1 cellular context compared by ENCODE assay signal in genomic region chr19:49939721-49940481, GRCh38.
A peak's percentile ranks its signal among the peaks of the same experiment; 100 is the strongest.
TF ChIP-seq lines count a peak whose summit lies in the region.

No MANE protein-coding gene starts in this region.

TF ChIP-seq in A549, 52 proteins besides CTCF, POLR2A, EP300 and RAD21:
- TF ChIP-seq MAX (IDR thresholded peaks at IDR 0.05) (peak; percentile 64), FOXS1 (CRISPR knock-in tag; IDR thresholded peaks at IDR 0.05) (no peak)
